Comparison of ENCODE assay signal across 1 cellular context in genomic region chr1:54582566-54583306, GRCh38.
TF ChIP-seq lines count a peak whose summit lies in the region.

No MANE protein-coding gene starts in this region.

TF ChIP-seq in HepG2, 621 proteins besides CTCF, POLR2A, EP300 and RAD21:
- TF ChIP-seq RFX1 (IDR thresholded peaks at IDR 0.05) (peak; percentile 27; the same call in 1 of the 2 replicates), MED8 (CRISPR knock-in tag; IDR thresholded peaks at IDR 0.05; ENCODE audit: insufficient replicate concordance) (no peak), ZNF337 (CRISPR knock-in tag; IDR thresholded peaks at IDR 0.05; ENCODE audit: borderline replicate concordance, low read depth) (no peak), SALL1 (CRISPR knock-in tag; IDR thresholded peaks at IDR 0.05) (no peak), ZNF510 (CRISPR knock-in tag; IDR thresholded peaks at IDR 0.05; ENCODE audit: low read depth) (no peak)
